Comparison of ENCODE assay signal across 8 cellular contexts in genomic region chr14:69683971-69684370, GRCh38.
DNase-seq lines count a peak whose midpoint lies in the region; ATAC-seq and TF ChIP-seq lines count a peak whose summit lies in the region.
"Had no signal": no experiment of that assay in that cellular context is flagged by ENCODE, and none has a peak within 500 bp of the region (broad histone marks: within the 10 kb centered on the region; RNA-seq: fewer than 3 reads in every experiment).

No MANE protein-coding gene starts in this region.

- BruUV-seq in MCF 10A (replicated peaks; lab: Mats Ljungman, UMichigan) = no TSS peak

- H3K9ac ChIP-seq in colonic mucosa (ENCODE audit: low read depth in 2 of 2, low read length in 2 of 2) = no peak overlapping the region

- no peaks in the 10 kb centered on the region for H3K27me3 Mint-ChIP-seq in MCF 10A (ENCODE audit: insufficient read depth, unreplicated experiment)

- TF ChIP-seq CTCF in MCF 10A (IDR thresholded peaks at IDR 0.05; ENCODE audit: unreplicated experiment) = no peak
- no peak for TF ChIP-seq CTCF in spleen (IDR thresholded peaks at IDR 0.05 in 8 of 11, conservative IDR thresholded peaks at IDR 0.05 in 3 of 11)
- TF ChIP-seq CTCF in colonic mucosa (IDR thresholded peaks at IDR 0.05) = no peak

- H3K27me3 ChIP-seq in spleen (replicated peaks in 1 of 7) (no peaks in the 10 kb centered on the region), colonic mucosa (no peaks in the 10 kb centered on the region)

- 48 to 71% (median 60%) methylated on average over 3 of the region's 3 CpGs for WGBS in spleen, 5 donors

- POLR2A ChIA-PET in MCF 10A (lab: Yijun Ruan, JAX) = interaction anchor here (2.0 to 6.7 kb wide), 7 partner anchors 20 to 99 kb away, joined by 7 to 71 read pairs (median 42); partner anchors contain the start of gene SUSD6

- H3K4me3 ChIP-seq in spleen (no peak overlapping the region), colonic mucosa (no peak overlapping the region)

- DNase-seq in MCF 10A (ENCODE audit: unreplicated experiment) = no peak
- DNase-seq in spleen = no peak
- DNase-seq in SKM-1 (lab: John Stamatoyannopoulos, UW; ENCODE audit: unreplicated experiment) = no peak
- no peak for DNase-seq in colonic mucosa
- DNase-seq: NCI-H2029 treated with DMSO at 0.1 percent for 48 hours had no signal

- H3K36me3 Mint-ChIP-seq in MCF 10A (ENCODE audit: insufficient read depth, unreplicated experiment) = peaks cover 16% of the 10 kb centered on the region

- no peaks in the 10 kb centered on the region for H3K9me3 ChIP-seq in spleen
- no peaks in the 10 kb centered on the region for H3K9me3 ChIP-seq in colonic mucosa

- H3K9me3 Mint-ChIP-seq in MCF 10A (ENCODE audit: unreplicated experiment) = no peaks in the 10 kb centered on the region

- H3K27ac ChIP-seq in spleen (peak overlapping the region in 7 of 8 donors; percentile 42 to 79 (median 62)), colonic mucosa (no peak overlapping the region)

- H3K4me1 ChIP-seq in spleen (peaks cover 52 to 99% (median 76%) of the 10 kb centered on the region in 6 donors), colonic mucosa (peaks cover 4% of the 10 kb centered on the region)

- peaks cover 47% of the 10 kb centered on the region for H3K4me1 Mint-ChIP-seq in MCF 10A (ENCODE audit: insufficient read depth, unreplicated experiment)

- H3K36me3 ChIP-seq in spleen = peaks cover 0 to 16% (median 0%) of the 10 kb centered on the region in 6 donors
- no peaks in the 10 kb centered on the region for H3K36me3 ChIP-seq in colonic mucosa

- intact Hi-C loops in MCF 10A (cut with micrococcal nuclease) (no loop called here), spleen (cut with DNase I; ENCODE audit: low total_unique reads) (loop anchor here (10.0 kb wide), 1 partner anchor 49 kb away; no protein-coding TSS in a partner anchor), colonic mucosa (cut with DNase I) (no loop called here)

- H3K4me3 Mint-ChIP-seq in MCF 10A (ENCODE audit: unreplicated experiment) = no peak overlapping the region

- no peak for TF ChIP-seq POLR2A in spleen (IDR thresholded peaks at IDR 0.05)

- peak overlapping the region; percentile 84 for H3K27ac Mint-ChIP-seq in MCF 10A (ENCODE audit: low read depth, unreplicated experiment)

- ATAC-seq in GM18502 (IDR thresholded peaks at IDR 0.05; ENCODE audit: poor library complexity, unreplicated experiment) (peak; percentile 48), HG03354 (IDR thresholded peaks at IDR 0.05; ENCODE audit: poor library complexity, severe bottlenecking, unreplicated experiment) (peak; percentile 67), HG02973 (IDR thresholded peaks at IDR 0.05; ENCODE audit: unreplicated experiment) (no peak)

- CTCF ChIA-PET in MCF 10A (lab: Yijun Ruan, JAX) = interaction anchor here (0.6 to 1.6 kb wide), 4 partner anchors 20 to 55 kb away, joined by 3 to 5 read pairs (median 4); no protein-coding TSS in a partner anchor
